In the genomic region with DNA sequence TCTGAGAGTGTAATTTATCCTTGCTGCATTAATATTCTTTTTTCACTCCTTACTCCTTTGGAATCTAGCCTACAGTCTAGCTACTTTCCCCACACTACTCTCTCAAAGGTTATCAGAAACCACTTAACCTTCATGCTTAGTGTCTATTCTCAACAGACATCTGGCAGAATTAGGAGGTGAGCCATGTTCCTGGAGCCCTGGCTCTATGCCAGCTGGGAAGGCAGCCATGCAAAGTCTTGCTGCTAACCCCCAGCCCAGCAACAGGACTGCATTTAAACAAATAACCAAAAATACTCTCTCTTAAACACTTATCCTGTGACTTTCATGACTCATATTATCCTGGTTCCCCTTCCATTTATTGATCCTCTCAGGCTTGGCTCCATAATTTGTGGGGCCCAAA, we compare ENCODE assay signal across 10 cellular contexts.
DNase-seq lines count a peak whose midpoint lies in the region; ATAC-seq, FAIRE-seq and TF ChIP-seq lines count a peak whose summit lies in the region.
"Had no signal": no experiment of that assay in that cellular context is flagged by ENCODE, and none has a peak within 500 bp of the region (broad histone marks: within the 10 kb centered on the region; RNA-seq: fewer than 3 reads in every experiment).

No MANE protein-coding gene starts in this region.

- H2AFZ ChIP-seq in HepG2 (ENCODE audit: low read length), result no peak overlapping the region

- FAIRE-seq in HepG2 (lab: Jason Lieb, UNC), result no peak
- FAIRE-seq in D721Med (lab: Jason Lieb, UNC), result no peak

- H4K20me1 ChIP-seq in HepG2 (ENCODE audit: insufficient read depth, low read length), result no peaks in the 10 kb centered on the region

- CTCF ChIA-PET in HepG2 (lab: Yijun Ruan, JAX; ENCODE audit: low intra/inter-chr PET ratio, low total read pairs), result no interaction called here

- no TSS peak for BruUV-seq in HepG2 (replicated peaks; lab: Mats Ljungman, UMichigan)

- ATAC-seq in HepG2, result no peak
- ATAC-seq in HG02970 (IDR thresholded peaks at IDR 0.05; ENCODE audit: low FRiP score, unreplicated experiment), result no peak

- H3K9ac ChIP-seq in liver (ENCODE audit: low read depth in 1 of 2, low read length in 2 of 2) (no peak overlapping the region), HepG2 (ENCODE audit: insufficient read depth, low read depth, low read length) (no peak overlapping the region)

- H3K4me1 ChIP-seq in liver (ENCODE audit: control insufficient read depth in 4 of 4, insufficient read depth in 4 of 4, low read length in 3 of 4) (no peaks in the 10 kb centered on the region), HepG2 (ENCODE audit: insufficient read depth, low read length) (no peaks in the 10 kb centered on the region), thyroid gland (peaks cover 0 to 5% of the 10 kb centered on the region in 2 donors)

- POLR2A ChIA-PET in HepG2 (lab: Yijun Ruan, JAX), result no interaction called here

- H3K4me3 ChIP-seq in liver (ENCODE audit: low read depth in 1 of 3, low read length in 3 of 3) (no peak overlapping the region), HepG2 (replicated peaks in 1 of 3; ENCODE audit: insufficient read depth in 1 of 3, low read depth in 2 of 3, low read length in 3 of 3) (no peak overlapping the region), fibroblast of mammary gland (ENCODE audit: control insufficient read depth, low read depth, low read length) (no peak overlapping the region), thyroid gland (replicated peaks in 1 of 3) (no peak overlapping the region)

- intact Hi-C loops in HepG2 (cut with micrococcal nuclease; ENCODE audit: unreplicated experiment) (no loop called here), thyroid gland (cut with DNase I) (no loop called here)

- H3K27ac ChIP-seq in liver (ENCODE audit: low read depth in 1 of 2, low read length in 2 of 2) (no peak overlapping the region), HepG2 (ENCODE audit: extremely low read length, insufficient read depth, low read length) (no peak overlapping the region), thyroid gland (no peak overlapping the region)

- no peak for TF ChIP-seq CTCF in liver (IDR thresholded peaks at IDR 0.05; ENCODE audit: low read depth, low read length, missing input control)
- TF ChIP-seq CTCF in HepG2 (CRISPR knock-in tag; IDR thresholded peaks at IDR 0.05), result no peak
- no peak for TF ChIP-seq CTCF in fibroblast of mammary gland (conservative IDR thresholded peaks at IDR 0.05; ENCODE audit: control insufficient read depth, insufficient read depth, low read depth, low read length)
- no peak for TF ChIP-seq CTCF in thyroid gland (IDR thresholded peaks at IDR 0.05)
- TF ChIP-seq CTCF in D721Med (IDR thresholded peaks at IDR 0.05; ENCODE audit: insufficient read depth, missing control alignments), result no peak

- H3K79me2 ChIP-seq in HepG2 (ENCODE audit: insufficient read depth, low read length), result no peaks in the 10 kb centered on the region

- no peak overlapping the region for H3K4me2 ChIP-seq in HepG2 (ENCODE audit: low read depth, low read length)

- TF ChIP-seq POLR2A in HepG2 (IDR thresholded peaks at IDR 0.05; ENCODE audit: insufficient read depth in 1 of 2, low read depth in 2 of 2, low read length in 2 of 2), result no peak
- no peak for TF ChIP-seq POLR2A in thyroid gland (IDR thresholded peaks at IDR 0.05)

- in situ Hi-C loops in HepG2 (cut with HindIII; ENCODE audit: extremely low pct_ligation_motif_present, low pct_unique_long_range_greater_than_20kb), result no loop called here

- no peak for TF ChIP-seq RAD21 in liver (IDR thresholded peaks at IDR 0.05)
- no peak for TF ChIP-seq RAD21 in HepG2 (CRISPR knock-in tag; IDR thresholded peaks at IDR 0.05)

- H3K9me3 ChIP-seq in liver (ENCODE audit: control insufficient read depth in 4 of 4, low read length in 3 of 4) (peaks cover 0 to 5% (median 0%) of the 10 kb centered on the region in 4 donors), HepG2 (ENCODE audit: low read length) (no peaks in the 10 kb centered on the region), thyroid gland (no peaks in the 10 kb centered on the region)

- TF ChIP-seq EP300 in HepG2 (IDR thresholded peaks at IDR 0.05; ENCODE audit: low read depth in 2 of 2, low read length in 2 of 2) (no peak), HepG2 (CRISPR knock-in tag; IDR thresholded peaks at IDR 0.05; ENCODE audit: borderline replicate concordance) (no peak)

- H3K36me3 ChIP-seq in liver (ENCODE audit: control insufficient read depth in 4 of 4, insufficient read depth in 3 of 4, low read depth in 1 of 4, low read length in 3 of 4) (no peaks in the 10 kb centered on the region), HepG2 (replicated peaks in 1 of 2; ENCODE audit: control insufficient read depth in 1 of 2, insufficient read depth in 2 of 2, low read length in 2 of 2) (no peaks in the 10 kb centered on the region), thyroid gland (no peaks in the 10 kb centered on the region)

- no peak for DNase-seq in HepG2 (ENCODE audit: low spot score)
- peak; percentile 82 for DNase-seq in NCI-H69 (lab: John Stamatoyannopoulos, UW)
- peak; percentile 52 for DNase-seq in fibroblast of mammary gland (ENCODE audit: low read depth)
- peak; percentile 58 to 79 for DNase-seq in thyroid gland
- no peak for DNase-seq in D721Med (ENCODE audit: insufficient read length, low spot score)
- DNase-seq in SW 1271 (lab: John Stamatoyannopoulos, UW), result no peak
- DNase-seq: effector memory CD4-positive, alpha-beta T cell; stimulated activated CD4-positive, alpha-beta T cell treated with anti-CD3 and anti-CD28 coated beads, Interleukin-1b, Interleukin-23, amount 100 ng/mL, for 48 hours had no signal

- no peaks in the 10 kb centered on the region for H3K27me3 ChIP-seq in liver (ENCODE audit: control insufficient read depth in 4 of 4, insufficient read depth in 4 of 4, low read length in 3 of 4)
- no peaks in the 10 kb centered on the region for H3K27me3 ChIP-seq in HepG2 (ENCODE audit: control insufficient read depth in 1 of 2, insufficient read depth in 2 of 2, low read length in 2 of 2)
- H3K27me3 ChIP-seq in thyroid gland, result no peaks in the 10 kb centered on the region

TF ChIP-seq in liver, 16 proteins besides CTCF, POLR2A, EP300 and RAD21 (continues in another document):
- TF ChIP-seq TAF1 (conservative IDR thresholded peaks at IDR 0.05) (no peak), NR2F2 (IDR thresholded peaks at IDR 0.05) (peak; percentile 27), EGR1 (IDR thresholded peaks at IDR 0.05; ENCODE audit: low read depth in 2 of 2) (no peak), RXRA (IDR thresholded peaks at IDR 0.05) (no peak), HNF4G (IDR thresholded peaks at IDR 0.05) (no peak), FOXA1 (IDR thresholded peaks at IDR 0.05) (no peak), HNF4A (conservative IDR thresholded peaks at IDR 0.05) (no peak)

TF ChIP-seq in HepG2, 621 proteins besides CTCF, POLR2A, EP300 and RAD21:
- TF ChIP-seq CHD2 (IDR thresholded peaks at IDR 0.05; ENCODE audit: low read depth, low read length), result no peak
- TF ChIP-seq SSRP1 (CRISPR knock-in tag; IDR thresholded peaks at IDR 0.05), result no peak
- TF ChIP-seq ZNF207 (IDR thresholded peaks at IDR 0.05; ENCODE audit: borderline replicate concordance), result no peak
- TF ChIP-seq FOSL1 (CRISPR knock-in tag; IDR thresholded peaks at IDR 0.05; ENCODE audit: borderline replicate concordance), result no peak
- no peak for TF ChIP-seq ZNF263 (CRISPR knock-in tag; IDR thresholded peaks at IDR 0.05)
- TF ChIP-seq, protein P1, sequence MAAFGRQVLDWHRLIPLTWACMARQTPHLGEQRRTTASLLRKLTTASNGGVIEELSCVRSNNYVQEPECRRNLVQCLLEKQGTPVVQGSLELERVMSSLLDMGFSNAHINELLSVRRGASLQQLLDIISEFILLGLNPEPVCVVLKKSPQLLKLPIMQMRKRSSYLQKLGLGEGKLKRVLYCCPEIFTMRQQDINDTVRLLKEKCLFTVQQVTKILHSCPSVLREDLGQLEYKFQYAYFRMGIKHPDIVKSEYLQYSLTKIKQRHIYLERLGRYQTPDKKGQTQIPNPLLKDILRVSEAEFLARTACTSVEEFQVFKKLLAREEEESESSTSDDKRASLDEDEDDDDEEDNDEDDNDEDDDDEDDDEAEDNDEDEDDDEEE (CRISPR knock-in tag; IDR thresholded peaks at IDR 0.05), result no peak
- TF ChIP-seq CENPT (CRISPR knock-in tag; IDR thresholded peaks at IDR 0.05; ENCODE audit: low read depth), result no peak
- TF ChIP-seq ARNTL (CRISPR knock-in tag; IDR thresholded peaks at IDR 0.05), result no peak
- no peak for TF ChIP-seq GATAD1 (CRISPR knock-in tag; IDR thresholded peaks at IDR 0.05)
- TF ChIP-seq FOXK2 (IDR thresholded peaks at IDR 0.05), result no peak
- TF ChIP-seq RARA (CRISPR knock-in tag; IDR thresholded peaks at IDR 0.05), result no peak
- no peak for TF ChIP-seq ZFY (CRISPR knock-in tag; IDR thresholded peaks at IDR 0.05)
- TF ChIP-seq, protein P2, sequence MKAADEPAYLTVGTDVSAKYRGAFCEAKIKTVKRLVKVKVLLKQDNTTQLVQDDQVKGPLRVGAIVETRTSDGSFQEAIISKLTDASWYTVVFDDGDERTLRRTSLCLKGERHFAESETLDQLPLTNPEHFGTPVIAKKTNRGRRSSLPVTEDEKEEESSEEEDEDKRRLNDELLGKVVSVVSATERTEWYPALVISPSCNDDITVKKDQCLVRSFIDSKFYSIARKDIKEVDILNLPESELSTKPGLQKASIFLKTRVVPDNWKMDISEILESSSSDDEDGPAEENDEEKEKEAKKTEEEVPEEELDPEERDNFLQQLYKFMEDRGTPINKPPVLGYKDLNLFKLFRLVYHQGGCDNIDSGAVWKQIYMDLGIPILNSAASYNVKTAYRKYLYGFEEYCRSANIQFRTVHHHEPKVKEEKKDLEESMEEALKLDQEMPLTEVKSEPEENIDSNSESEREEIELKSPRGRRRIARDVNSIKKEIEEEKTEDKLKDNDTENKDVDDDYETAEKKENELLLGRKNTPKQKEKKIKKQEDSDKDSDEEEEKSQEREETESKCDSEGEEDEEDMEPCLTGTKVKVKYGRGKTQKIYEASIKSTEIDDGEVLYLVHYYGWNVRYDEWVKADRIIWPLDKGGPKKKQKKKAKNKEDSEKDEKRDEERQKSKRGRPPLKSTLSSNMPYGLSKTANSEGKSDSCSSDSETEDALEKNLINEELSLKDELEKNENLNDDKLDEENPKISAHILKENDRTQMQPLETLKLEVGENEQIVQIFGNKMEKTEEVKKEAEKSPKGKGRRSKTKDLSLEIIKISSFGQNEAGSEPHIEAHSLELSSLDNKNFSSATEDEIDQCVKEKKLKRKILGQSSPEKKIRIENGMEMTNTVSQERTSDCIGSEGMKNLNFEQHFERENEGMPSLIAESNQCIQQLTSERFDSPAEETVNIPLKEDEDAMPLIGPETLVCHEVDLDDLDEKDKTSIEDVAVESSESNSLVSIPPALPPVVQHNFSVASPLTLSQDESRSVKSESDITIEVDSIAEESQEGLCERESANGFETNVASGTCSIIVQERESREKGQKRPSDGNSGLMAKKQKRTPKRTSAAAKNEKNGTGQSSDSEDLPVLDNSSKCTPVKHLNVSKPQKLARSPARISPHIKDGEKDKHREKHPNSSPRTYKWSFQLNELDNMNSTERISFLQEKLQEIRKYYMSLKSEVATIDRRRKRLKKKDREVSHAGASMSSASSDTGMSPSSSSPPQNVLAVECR (CRISPR knock-in tag; IDR thresholded peaks at IDR 0.05; ENCODE audit: borderline replicate concordance), result no peak
- TF ChIP-seq KDM2A (CRISPR knock-in tag; IDR thresholded peaks at IDR 0.05; ENCODE audit: borderline replicate concordance, low read depth), result no peak

Comparison
In these comparisons a context has a peak if more than half of its experiments do, and no peak if none do; other contexts are left out.
1. DNase-seq: peak in NCI-H69 (single experiment), fibroblast of mammary gland (single experiment) and thyroid gland (2 of 2); none in HepG2 (single experiment), D721Med (single experiment) and SW 1271 (0 of 2).